Comparison of ENCODE assay signal across 1 cellular context in the genomic region with DNA sequence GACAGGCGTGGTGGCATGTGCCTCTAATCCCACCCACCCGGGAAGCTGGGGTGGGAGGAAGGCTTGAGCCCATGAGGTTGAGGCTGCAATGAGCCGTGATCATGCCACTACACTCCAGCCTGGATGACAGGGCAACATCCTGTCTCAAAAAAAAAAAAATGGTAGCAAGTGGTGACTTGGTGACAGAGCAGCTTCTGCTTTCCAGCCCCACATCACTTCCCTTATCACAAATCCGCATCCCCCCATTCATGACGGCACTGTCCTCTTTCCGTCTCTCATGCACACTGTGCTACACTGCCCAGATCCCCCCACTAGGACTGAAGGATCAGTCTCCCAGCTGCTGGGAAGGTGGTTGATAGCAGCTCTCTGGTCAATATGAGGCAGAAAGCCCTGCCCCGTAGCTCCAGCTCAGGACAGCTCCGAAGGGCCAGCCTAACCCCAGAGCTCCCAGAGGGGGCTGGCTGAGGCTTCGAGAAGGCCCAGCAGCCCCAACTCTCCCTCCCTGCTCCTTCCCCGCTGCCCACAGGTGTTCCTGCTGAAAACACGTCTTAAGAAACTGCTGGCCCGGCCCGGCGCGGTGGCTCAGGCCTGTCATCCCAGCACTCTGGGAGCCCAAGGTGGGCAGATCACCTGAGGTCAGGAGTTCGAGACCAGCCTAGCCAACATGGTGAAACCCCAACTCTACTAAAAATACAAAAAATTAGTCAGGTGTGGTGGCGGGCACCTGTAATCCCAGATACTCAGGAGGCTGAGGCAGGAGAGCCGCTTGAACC.
A peak's percentile ranks its signal among the peaks of the same experiment; 100 is the strongest.
TF ChIP-seq lines count a peak whose summit lies in the region.

No MANE protein-coding gene starts in this region.

TF ChIP-seq in HepG2, 621 proteins besides CTCF, POLR2A, EP300 and RAD21:
- TF ChIP-seq, protein P1, sequence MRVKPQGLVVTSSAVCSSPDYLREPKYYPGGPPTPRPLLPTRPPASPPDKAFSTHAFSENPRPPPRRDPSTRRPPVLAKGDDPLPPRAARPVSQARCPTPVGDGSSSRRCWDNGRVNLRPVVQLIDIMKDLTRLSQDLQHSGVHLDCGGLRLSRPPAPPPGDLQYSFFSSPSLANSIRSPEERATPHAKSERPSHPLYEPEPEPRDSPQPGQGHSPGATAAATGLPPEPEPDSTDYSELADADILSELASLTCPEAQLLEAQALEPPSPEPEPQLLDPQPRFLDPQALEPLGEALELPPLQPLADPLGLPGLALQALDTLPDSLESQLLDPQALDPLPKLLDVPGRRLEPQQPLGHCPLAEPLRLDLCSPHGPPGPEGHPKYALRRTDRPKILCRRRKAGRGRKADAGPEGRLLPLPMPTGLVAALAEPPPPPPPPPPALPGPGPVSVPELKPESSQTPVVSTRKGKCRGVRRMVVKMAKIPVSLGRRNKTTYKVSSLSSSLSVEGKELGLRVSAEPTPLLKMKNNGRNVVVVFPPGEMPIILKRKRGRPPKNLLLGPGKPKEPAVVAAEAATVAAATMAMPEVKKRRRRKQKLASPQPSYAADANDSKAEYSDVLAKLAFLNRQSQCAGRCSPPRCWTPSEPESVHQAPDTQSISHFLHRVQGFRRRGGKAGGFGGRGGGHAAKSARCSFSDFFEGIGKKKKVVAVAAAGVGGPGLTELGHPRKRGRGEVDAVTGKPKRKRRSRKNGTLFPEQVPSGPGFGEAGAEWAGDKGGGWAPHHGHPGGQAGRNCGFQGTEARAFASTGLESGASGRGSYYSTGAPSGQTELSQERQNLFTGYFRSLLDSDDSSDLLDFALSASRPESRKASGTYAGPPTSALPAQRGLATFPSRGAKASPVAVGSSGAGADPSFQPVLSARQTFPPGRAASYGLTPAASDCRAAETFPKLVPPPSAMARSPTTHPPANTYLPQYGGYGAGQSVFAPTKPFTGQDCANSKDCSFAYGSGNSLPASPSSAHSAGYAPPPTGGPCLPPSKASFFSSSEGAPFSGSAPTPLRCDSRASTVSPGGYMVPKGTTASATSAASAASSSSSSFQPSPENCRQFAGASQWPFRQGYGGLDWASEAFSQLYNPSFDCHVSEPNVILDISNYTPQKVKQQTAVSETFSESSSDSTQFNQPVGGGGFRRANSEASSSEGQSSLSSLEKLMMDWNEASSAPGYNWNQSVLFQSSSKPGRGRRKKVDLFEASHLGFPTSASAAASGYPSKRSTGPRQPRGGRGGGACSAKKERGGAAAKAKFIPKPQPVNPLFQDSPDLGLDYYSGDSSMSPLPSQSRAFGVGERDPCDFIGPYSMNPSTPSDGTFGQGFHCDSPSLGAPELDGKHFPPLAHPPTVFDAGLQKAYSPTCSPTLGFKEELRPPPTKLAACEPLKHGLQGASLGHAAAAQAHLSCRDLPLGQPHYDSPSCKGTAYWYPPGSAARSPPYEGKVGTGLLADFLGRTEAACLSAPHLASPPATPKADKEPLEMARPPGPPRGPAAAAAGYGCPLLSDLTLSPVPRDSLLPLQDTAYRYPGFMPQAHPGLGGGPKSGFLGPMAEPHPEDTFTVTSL (CRISPR knock-in tag; IDR thresholded peaks at IDR 0.05; ENCODE audit: borderline replicate concordance) = no peak
- peak; percentile 13 for TF ChIP-seq RBM22 (optimal IDR thresholded peaks at IDR 0.05; ENCODE audit: low read length)
- peak; percentile 27; the same call in 1 of the 2 replicates for TF ChIP-seq POLR2AphosphoS5 (IDR thresholded peaks at IDR 0.05; ENCODE audit: low read depth, low read length)
- TF ChIP-seq HHEX (CRISPR knock-in tag; IDR thresholded peaks at IDR 0.05) = no peak
- no peak for TF ChIP-seq DNMT1 (CRISPR knock-in tag; IDR thresholded peaks at IDR 0.05)
- TF ChIP-seq MYNN (CRISPR knock-in tag; IDR thresholded peaks at IDR 0.05; ENCODE audit: low read depth) = no peak
